ENCODE assay signal across 26 cellular contexts in the genomic region with DNA sequence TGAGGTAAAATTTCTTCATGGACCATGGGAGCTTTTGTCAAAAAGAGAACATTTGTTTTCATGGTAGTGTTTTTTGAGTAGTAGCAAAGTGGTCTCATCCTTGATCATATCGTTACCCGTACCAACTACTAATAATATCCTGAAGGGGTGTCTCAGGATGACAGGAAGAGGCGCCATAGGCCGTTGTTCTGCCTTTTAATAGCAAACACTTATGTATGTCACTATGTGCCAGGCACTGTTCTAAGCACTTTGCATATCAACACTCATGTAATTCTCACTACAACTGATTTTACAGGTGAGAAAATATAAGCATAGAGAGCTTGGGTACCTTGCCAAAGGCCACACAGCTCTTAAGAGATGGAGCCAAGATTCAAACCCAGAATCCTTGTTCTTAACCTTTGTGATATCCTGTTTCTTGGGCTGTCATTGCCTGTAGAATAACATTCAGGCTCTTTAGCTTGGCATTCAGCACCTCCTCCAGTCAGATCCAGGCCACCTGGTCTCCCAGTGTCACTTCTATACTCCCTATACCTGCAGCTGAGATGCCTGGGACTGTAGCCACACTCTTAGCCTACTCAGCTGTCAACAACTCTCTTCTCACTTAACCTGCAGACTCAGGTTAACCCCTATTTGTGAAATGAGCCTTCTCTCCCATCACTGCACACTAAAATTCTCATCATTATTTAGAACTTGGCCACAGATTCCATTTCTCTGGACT.
"Had no signal": no experiment of that assay in that cellular context is flagged by ENCODE, and none has a peak within 500 bp of the region (broad histone marks: within the 10 kb centered on the region; RNA-seq: fewer than 3 reads in every experiment).

No MANE protein-coding gene starts in this region.

- H3K27me3 ChIP-seq: neural progenitor cell, neutrophil, right lobe of liver, tibial nerve, uterus had no signal

- DNase-seq: hypothalamus; immature natural killer cell; kidney; lower lobe of right lung; mammary epithelial cell; mesendoderm; naive B cell; natural killer cell; nephron progenitor cell; occipital lobe; psoas muscle; right lobe of liver; stimulated activated CD4-positive, alpha-beta T cell treated with anti-CD3 and anti-CD28 coated beads, Interleukin-1b, Interleukin-23, amount 100 ng/mL, for 48 hours; stimulated activated CD4-positive, alpha-beta T cell treated with anti-CD3 and anti-CD28 coated beads, Interleukin-2, amount 100 ng/mL, for 48 hours; stimulated activated CD4-positive, alpha-beta T cell treated with anti-CD3 and anti-CD28 coated beads, Interleukin-4, amount 100 ng/mL, for 4 hours; stimulated activated CD8-positive, alpha-beta memory T cell treated with anti-CD3 and anti-CD28 coated beads, Interleukin-4, amount 100 ng/mL, for 48 hours; stimulated activated naive CD4-positive, alpha-beta T cell treated with Interleukin-2 at 50 U/mL for 16 hours; stimulated activated naive CD8-positive, alpha-beta T cell treated with anti-CD3 and anti-CD28 coated beads, Interleukin-15, amount 100 ng/mL, for 72 hours; substantia nigra; uterus had no signal

- H3K4me3 ChIP-seq: lower lobe of right lung, neural progenitor cell, psoas muscle, right lobe of liver, smooth muscle cell, tibial nerve, uterus had no signal

- H3K9me3 ChIP-seq: lower lobe of right lung, neutrophil, psoas muscle, right lobe of liver, tibial nerve, uterus had no signal

- H3K36me3 ChIP-seq: neutrophil had no signal

- ATAC-seq: lower lobe of right lung; natural killer cell; psoas muscle; right lobe of liver; stimulated activated memory B cell treated with anti-CD40 and anti-IgM and Interleukin-4, amounts not matched to agents 10 μg/mL and 1 μg/mL and 100 μg/mL, for 72 hours; stimulated activated naive CD8-positive, alpha-beta T cell treated with anti-CD3 and anti-CD28 coated beads, Interleukin-15, amount 100 ng/mL, for 72 hours had no signal

- H3K4me1 ChIP-seq: lower lobe of right lung, neural progenitor cell, parathyroid adenoma, psoas muscle, right lobe of liver, tibial nerve, uterus had no signal

- H3K27ac ChIP-seq: lower lobe of right lung, neural progenitor cell, neutrophil, parathyroid adenoma, psoas muscle, right lobe of liver, tibial nerve, uterus had no signal
